1 cellular context compared by ENCODE assay signal in genomic region chr16:12573300-12573699, GRCh38.
TF ChIP-seq lines count a peak whose summit lies in the region.

No MANE protein-coding gene starts in this region.

TF ChIP-seq in H1, 55 proteins besides CTCF, POLR2A, EP300 and RAD21 (continued from another document):
- TF ChIP-seq CHD7 (IDR thresholded peaks at IDR 0.05; ENCODE audit: insufficient replicate concordance, low read length) (no peak), KDM5A (IDR thresholded peaks at IDR 0.05; ENCODE audit: low read length) (no peak), RNF2 (IDR thresholded peaks at IDR 0.05; ENCODE audit: borderline replicate concordance, low read depth, low read length, missing control alignments, poor library complexity, severe bottlenecking) (no peak), SIN3A (conservative IDR thresholded peaks at IDR 0.05 in 1 of 2, IDR thresholded peaks at IDR 0.05 in 1 of 2; ENCODE audit: low read depth in 1 of 2, low read length in 2 of 2) (no peak)
TF ChIP-seq in H1: peak in this region for 0.
